Comparison of ENCODE assay signal across 8 cellular contexts in genomic region chr1:234961468-234962339, GRCh38.
DNase-seq lines count a peak whose midpoint lies in the region; ATAC-seq and TF ChIP-seq lines count a peak whose summit lies in the region.

No MANE protein-coding gene starts in this region.

- DNase-seq in dorsolateral prefrontal cortex (no peak), nephron progenitor cell (no peak), dermis blood vessel endothelial cell (no peak), iPS-NIHi7 (ENCODE audit: extremely low spot score) (no peak)

- H3K27me3 ChIP-seq in BLaER1 (no peaks in the 10 kb centered on the region), OCI-LY1 (ENCODE audit: insufficient read depth, low read length) (no peaks in the 10 kb centered on the region), dorsolateral prefrontal cortex (no peaks in the 10 kb centered on the region)

- H2AFZ ChIP-seq in OCI-LY1 (ENCODE audit: low read length): no peak overlapping the region

- no peaks in the 10 kb centered on the region for H3K36me3 Mint-ChIP-seq in nephron progenitor cell (ENCODE audit: low read depth)

- H3K9ac ChIP-seq in BLaER1 (peak overlapping the region; percentile 79), OCI-LY1 (ENCODE audit: low read length) (peak overlapping the region; percentile 70)

- H3K4me1 ChIP-seq in BLaER1 (peaks cover 93% of the 10 kb centered on the region), OCI-LY1 (ENCODE audit: insufficient read depth, low read length, severe bottlenecking) (peaks cover 88% of the 10 kb centered on the region)

- peaks cover 94% of the 10 kb centered on the region for H3K4me1 Mint-ChIP-seq in nephron progenitor cell

- intact Hi-C loops in dorsolateral prefrontal cortex (cut with DNase I): no loop called here

- H3K9me2 ChIP-seq in OCI-LY1 (ENCODE audit: low read depth, low read length): no peaks in the 10 kb centered on the region

- no peaks in the 10 kb centered on the region for H3K27me3 Mint-ChIP-seq in nephron progenitor cell (ENCODE audit: low read depth, poor library complexity)

- H3K9me3 Mint-ChIP-seq in nephron progenitor cell: no peaks in the 10 kb centered on the region

- H3K36me3 ChIP-seq in BLaER1: no peaks in the 10 kb centered on the region
- H3K36me3 ChIP-seq in OCI-LY1 (ENCODE audit: insufficient read depth, low read length): no peaks in the 10 kb centered on the region

- no peaks in the 10 kb centered on the region for H3K79me2 ChIP-seq in OCI-LY1 (ENCODE audit: insufficient read depth, low read length)

- no peaks in the 10 kb centered on the region for H3K9me3 ChIP-seq in BLaER1
- H3K9me3 ChIP-seq in OCI-LY1 (ENCODE audit: low read length): no peaks in the 10 kb centered on the region

- H3K27ac ChIP-seq in BLaER1 (peak overlapping the region; percentile 96), OCI-LY1 (ENCODE audit: low read depth, low read length, poor library complexity, severe bottlenecking) (peak overlapping the region; percentile 95), dorsolateral prefrontal cortex (peak overlapping the region in 42 of 59 donors; percentile 12 to 86 (median 64))

- no peaks in the 10 kb centered on the region for H4K20me1 ChIP-seq in BLaER1
- H4K20me1 ChIP-seq in OCI-LY1 (ENCODE audit: insufficient read depth, low read length): no peaks in the 10 kb centered on the region

- peak overlapping the region; percentile 53 for H3K4me3 ChIP-seq in BLaER1
- peak overlapping the region; percentile 22 for H3K4me3 ChIP-seq in OCI-LY1 (ENCODE audit: low read depth, low read length, poor library complexity, severe bottlenecking)
- peak overlapping the region in 1 of 59 donors; percentile 24 for H3K4me3 ChIP-seq in dorsolateral prefrontal cortex

- H3K27ac Mint-ChIP-seq in nephron progenitor cell: peak overlapping the region; percentile 89

- peak; percentile 15 for ATAC-seq in GM19455 (IDR thresholded peaks at IDR 0.05; ENCODE audit: unreplicated experiment)
- no peak for ATAC-seq in HG03354 (IDR thresholded peaks at IDR 0.05; ENCODE audit: poor library complexity, severe bottlenecking, unreplicated experiment)

- peak overlapping the region; percentile 76 for H3K4me2 ChIP-seq in BLaER1
- peak overlapping the region; percentile 56 for H3K4me2 ChIP-seq in OCI-LY1 (ENCODE audit: low read length)

- H3K4me3 Mint-ChIP-seq in nephron progenitor cell: peak overlapping the region; percentile 24

- H3F3A ChIP-seq in OCI-LY1 (ENCODE audit: insufficient read depth, low read length): peaks cover 12% of the 10 kb centered on the region

- TF ChIP-seq CTCF in OCI-LY1 (IDR thresholded peaks at IDR 0.05; ENCODE audit: low read length): no peak
- no peak for TF ChIP-seq CTCF in dorsolateral prefrontal cortex (IDR thresholded peaks at IDR 0.05 in 54 of 56, conservative IDR thresholded peaks at IDR 0.05 in 2 of 56; ENCODE audit: low read depth in 1 of 56, partially characterized antibody in 56 of 56)
- no peak for TF ChIP-seq CTCF in nephron progenitor cell (IDR thresholded peaks at IDR 0.05)
